21 cellular contexts compared by ENCODE assay signal in genomic region chr6:124858564-124858963, GRCh38.
"Had no signal": no experiment of that assay in that cellular context is flagged by ENCODE, and none has a peak within 500 bp of the region (broad histone marks: within the 10 kb centered on the region; RNA-seq: fewer than 3 reads in every experiment).

No MANE protein-coding gene starts in this region.

- H3K4me3 Mint-ChIP-seq: activated CD4-positive, alpha-beta memory T cell treated with anti-CD3 and anti-CD28 coated beads for 36 hours; activated CD4-positive, alpha-beta T cell treated with anti-CD3 and anti-CD28 coated beads, Interleukin-2, amount 10 ng/mL, durations not matched to agents 7 days and 5 days; activated naive CD8-positive, alpha-beta T cell; activated T-cell treated with anti-CD3 and anti-CD28 coated beads, Interleukin-2, amount 50 U/mL, for 4 hours; T-helper 17 cell had no signal

- H3K36me3 Mint-ChIP-seq: activated CD4-positive, alpha-beta memory T cell treated with anti-CD3 and anti-CD28 coated beads for 36 hours; activated naive CD8-positive, alpha-beta T cell had no signal

- H3K4me1 Mint-ChIP-seq: activated CD4-positive, alpha-beta T cell treated with anti-CD3 and anti-CD28 coated beads, Interleukin-2, amount 10 ng/mL, durations not matched to agents 7 days and 5 days; T-helper 17 cell had no signal

- H3K27me3 Mint-ChIP-seq: activated naive CD8-positive, alpha-beta T cell; T-helper 17 cell had no signal

- H3K27ac Mint-ChIP-seq: activated CD4-positive, alpha-beta memory T cell treated with anti-CD3 and anti-CD28 coated beads for 36 hours; activated CD4-positive, alpha-beta T cell treated with anti-CD3 and anti-CD28 coated beads, Interleukin-2, amount 10 ng/mL, durations not matched to agents 7 days and 5 days; activated naive CD8-positive, alpha-beta T cell; T-helper 17 cell had no signal

- H3K27ac ChIP-seq: VCaP had no signal

- ATAC-seq: activated T-cell treated with anti-CD3 and anti-CD28 coated beads, Interleukin-2, amount 50 U/mL, for 4 hours; PC-3; T-helper 17 cell had no signal

- DNase-seq: activated CD4-positive, alpha-beta memory T cell treated with anti-CD3 and anti-CD28 coated beads for 36 hours; activated CD4-positive, alpha-beta T cell treated with anti-CD3 and anti-CD28 coated beads, Interleukin-2, amount 10 ng/mL, durations not matched to agents 7 days and 5 days; activated CD4-positive, CD25-positive, alpha-beta regulatory T cell; activated CD8-positive, alpha-beta memory T cell treated with anti-CD3 and anti-CD28 coated beads for 24 hours; activated effector memory CD4-positive, alpha-beta T cell treated with anti-CD3 and anti-CD28 coated beads, Interleukin-2, amount 50 U/mL, for 16 hours; activated naive CD4-positive, alpha-beta T cell treated with Interleukin-2 at 50 U/mL for 16 hours; activated T-cell treated with anti-CD3 and anti-CD28 coated beads, Interleukin-2, amount 50 U/mL, for 4 hours; anterior cingulate cortex; cerebellar nuclear complex; Kasumi-1; NCI-H1048; NCI-H146; NCI-H187 treated with DMSO at 0.1 percent for 48 hours; NCI-H2081 treated with DMSO at 0.1 percent for 48 hours; NCI-H446; PC-3; SIG-M5; T-helper 17 cell; T-helper 9 cell had no signal

- H3K9me3 Mint-ChIP-seq: activated CD4-positive, alpha-beta memory T cell treated with anti-CD3 and anti-CD28 coated beads for 36 hours; activated T-cell treated with anti-CD3 and anti-CD28 coated beads, Interleukin-2, amount 50 U/mL, for 4 hours had no signal
